Comparison of ENCODE assay signal across 16 cellular contexts in genomic region chr7:119254741-119255140, GRCh38.
"Had no signal": no experiment of that assay in that cellular context is flagged by ENCODE, and none has a peak within 500 bp of the region (broad histone marks: within the 10 kb centered on the region; RNA-seq: fewer than 3 reads in every experiment).

No MANE protein-coding gene starts in this region.

- H3K36me3 ChIP-seq: heart left ventricle, tibial artery had no signal

- H3K27me3 ChIP-seq: heart left ventricle, tibial artery had no signal

- DNase-seq: activated CD4-positive, alpha-beta T cell treated with anti-CD3 and anti-CD28 coated beads for 1 hour; activated CD8-positive, alpha-beta memory T cell treated with anti-CD3 and anti-CD28 coated beads for 24 hours; activated CD8-positive, alpha-beta memory T cell treated with anti-CD3 and anti-CD28 coated beads, Interleukin-2, amount 50 U/mL, for 48 hours; activated gamma-delta T cell; activated T-cell treated with anti-CD3 and anti-CD28 coated beads, Interleukin-2, amount 50 U/mL, for 72 hours; amniotic stem cell; effector memory CD8-positive, alpha-beta T cell; heart left ventricle; immature natural killer cell; mucosa of descending colon; naive B cell; right cardiac atrium; stimulated activated naive CD8-positive, alpha-beta T cell treated with anti-CD3 and anti-CD28 coated beads, Interleukin-15, Interleukin-2, amounts not matched to agents 100 U/mL and 50 U/mL, for 24 hours; substantia nigra; tibial artery had no signal

- H3K4me3 ChIP-seq: heart left ventricle, mucosa of descending colon, tibial artery had no signal

- H3K9me3 ChIP-seq: heart left ventricle, mucosa of descending colon, tibial artery had no signal

- ATAC-seq: activated T-cell treated with anti-CD3 and anti-CD28 coated beads, Interleukin-2, amount 50 U/mL, for 72 hours; effector memory CD8-positive, alpha-beta T cell; heart left ventricle; mucosa of descending colon; right cardiac atrium; stimulated activated naive CD8-positive, alpha-beta T cell treated with anti-CD3 and anti-CD28 coated beads, Interleukin-15, Interleukin-2, amounts not matched to agents 100 U/mL and 50 U/mL, for 24 hours had no signal

- H3K4me1 ChIP-seq: heart left ventricle, tibial artery had no signal

- H3K27ac ChIP-seq: heart left ventricle, tibial artery, VCaP had no signal
